23 cellular contexts compared by ENCODE assay signal in the genomic region with DNA sequence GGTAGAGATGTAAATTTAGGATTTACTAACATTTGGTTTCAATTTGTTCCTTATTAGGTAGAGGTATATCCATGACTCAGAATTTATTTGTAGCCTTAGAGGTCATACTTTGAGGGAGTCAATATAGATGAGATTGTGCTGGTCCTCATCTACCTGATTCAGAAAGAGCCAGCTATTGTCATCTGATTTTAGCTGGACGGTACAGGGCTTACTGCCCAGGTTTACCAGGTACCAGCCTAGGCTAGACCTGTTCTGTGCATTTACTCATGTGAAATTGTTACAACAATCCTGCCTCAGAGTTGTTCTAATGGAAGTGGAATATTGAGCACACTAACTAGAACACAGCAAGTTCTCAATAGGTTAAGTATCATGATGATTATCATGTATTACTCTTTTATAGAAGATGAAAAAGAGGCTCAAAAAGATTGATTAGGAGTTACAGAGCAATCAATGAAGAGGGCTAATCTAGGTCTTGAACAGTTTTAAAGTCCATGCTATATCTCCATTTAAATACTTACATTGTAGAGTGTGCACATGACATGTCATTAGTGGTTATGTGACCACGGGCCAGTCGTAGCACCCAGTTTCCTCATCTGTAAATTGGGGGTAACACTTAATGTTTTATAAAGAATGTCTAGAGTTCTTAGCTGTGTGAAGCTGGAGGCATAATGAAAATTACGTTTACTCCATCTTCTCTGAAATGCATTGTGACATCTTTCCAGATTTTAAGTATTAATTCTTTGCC. TPM values are rescaled to one million over a fixed set of nuclear protein-coding genes. Genes with fewer than 3 reads are reported as not detected.
A peak's percentile ranks its signal among the peaks of the same experiment; 100 is the strongest.
DNase-seq lines count a peak whose midpoint lies in the region; ATAC-seq and TF ChIP-seq lines count a peak whose summit lies in the region.
"Had no signal": no experiment of that assay in that cellular context is flagged by ENCODE, and none has a peak within 500 bp of the region (broad histone marks: within the 10 kb centered on the region; RNA-seq: fewer than 3 reads in every experiment).

No MANE protein-coding gene starts in this region.

- 0 out of 2 replicates have a peak, but pooled peaks cover 4% of the 10 kb centered on the region for H3F3A ChIP-seq in GM23338 (replicated peaks; ENCODE audit: low read depth)

- no peak overlapping the region for H3K14ac ChIP-seq in trophoblast cell (ENCODE audit: low read length)

- H3K9me2 ChIP-seq in GM23338 (ENCODE audit: insufficient read depth) = no peaks in the 10 kb centered on the region

- no peak for TF ChIP-seq CTCF in GM23338 (conservative IDR thresholded peaks at IDR 0.05; ENCODE audit: low read depth in 2 of 2)

- peaks cover 5% of the 10 kb centered on the region for H3K27me3 Mint-ChIP-seq in GM23338 (ENCODE audit: insufficient read depth, low read depth, poor library complexity)
- H3K27me3 Mint-ChIP-seq: CD4-positive, alpha-beta memory T cell had no signal

- H3K4me1 ChIP-seq in GM23338 (ENCODE audit: insufficient read depth) (peaks cover 35% of the 10 kb centered on the region), trophoblast cell (ENCODE audit: control insufficient read depth in 1 of 2, insufficient read depth in 2 of 2, low read length in 2 of 2) (peaks cover 0 to 4% of the 10 kb centered on the region in 2 experiments)
- H3K4me1 ChIP-seq: BLaER1 treated with 17β-estradiol and CSF1 and Interleukin-3, amounts not matched to agents 10 nM and 100 nM; Caco-2 had no signal

- no peaks in the 10 kb centered on the region for H3K79me1 ChIP-seq in trophoblast cell (ENCODE audit: low read length)

- no peak overlapping the region for H3K9ac ChIP-seq in trophoblast cell (ENCODE audit: low read length)
- H3K9ac ChIP-seq: BLaER1 treated with 17β-estradiol and CSF1 and Interleukin-3, amounts not matched to agents 10 nM and 100 nM had no signal

- peak overlapping the region; percentile 9; the same call in 1 of the 2 replicates for H3K27ac Mint-ChIP-seq in GM23338

- H3K4me1 Mint-ChIP-seq in GM23338 = peaks cover 44% of the 10 kb centered on the region

- H3K79me2 ChIP-seq in GM23338 (replicated peaks; ENCODE audit: insufficient read depth) = peaks cover 100% of the 10 kb centered on the region
- H3K79me2 ChIP-seq in trophoblast cell (ENCODE audit: control insufficient read depth, insufficient read depth, low read length, poor library complexity) = peaks cover 15% of the 10 kb centered on the region

- no peak overlapping the region for H2BK12ac ChIP-seq in trophoblast cell (ENCODE audit: low read length)

- no peaks in the 10 kb centered on the region for H3K9me3 ChIP-seq in trophoblast cell (ENCODE audit: insufficient read depth, low read depth, low read length)
- H3K9me3 ChIP-seq: Caco-2 had no signal

- H3K4me3 ChIP-seq in GM23338 (no peak overlapping the region), trophoblast cell (ENCODE audit: low read depth, low read length) (no peak overlapping the region)
- H3K4me3 ChIP-seq: BLaER1 treated with 17β-estradiol and CSF1 and Interleukin-3, amounts not matched to agents 10 nM and 100 nM; SK-N-MC had no signal

- H3K4ac ChIP-seq in trophoblast cell (ENCODE audit: low read depth, low read length) = peak overlapping the region; percentile 98

- intact Hi-C loops in head of caudate nucleus (cut with DNase I) = no loop called here

- no peaks in the 10 kb centered on the region for H3K9me3 Mint-ChIP-seq in GM23338

- H2AFZ ChIP-seq in GM23338 = no peak overlapping the region
- H2AFZ ChIP-seq in trophoblast cell (ENCODE audit: insufficient read depth, low read length, poor library complexity) = no peak overlapping the region

- peak; percentile 25; the same call in 2 of the 3 replicates for ATAC-seq in GM23338
- ATAC-seq in SK-N-SH treated with all-trans-retinoic acid at 6 μM for 48 hours = peak; percentile 63
- ATAC-seq in left lobe of liver = peak; percentile 60
- ATAC-seq in HG02973 (IDR thresholded peaks at IDR 0.05; ENCODE audit: unreplicated experiment) = no peak

- no peaks in the 10 kb centered on the region for H3K27me3 ChIP-seq in GM23338 (ENCODE audit: insufficient read depth)
- H3K27me3 ChIP-seq in trophoblast cell (ENCODE audit: insufficient read depth, low read length) = no peaks in the 10 kb centered on the region
- H3K27me3 ChIP-seq: BLaER1 treated with 17β-estradiol and CSF1 and Interleukin-3, amounts not matched to agents 10 nM and 100 nM had no signal

- no peak overlapping the region for H3K23ac ChIP-seq in trophoblast cell (ENCODE audit: low read length)

- peaks cover 84% of the 10 kb centered on the region for H4K20me1 ChIP-seq in GM23338 (replicated peaks; ENCODE audit: insufficient read depth)

- WGBS in trophoblast cell (ENCODE audit: extremely low coverage, insufficient coverage, insufficient read length) = no CpG with 5 or more reads among the region's 4 CpGs

- H3K36me3 Mint-ChIP-seq in GM23338 (ENCODE audit: low read depth) = peaks cover 48% of the 10 kb centered on the region

- peak overlapping the region; percentile 40; the same call in 1 of the 2 replicates for H3K4me2 ChIP-seq in GM23338
- no peak overlapping the region for H3K4me2 ChIP-seq in trophoblast cell (ENCODE audit: low read length)
- H3K4me2 ChIP-seq: BLaER1 treated with 17β-estradiol and CSF1 and Interleukin-3, amounts not matched to agents 10 nM and 100 nM had no signal

- peak overlapping the region; percentile 42 for H3K27ac ChIP-seq in GM23338 (ENCODE audit: low read depth)
- H3K27ac ChIP-seq in trophoblast cell (ENCODE audit: low read depth, low read length) = no peak overlapping the region
- H3K27ac ChIP-seq: BLaER1 treated with 17β-estradiol and CSF1 and Interleukin-3, amounts not matched to agents 10 nM and 100 nM; RWPE1; SK-N-MC had no signal

- DNase-seq in GM23338 (ENCODE audit: low spot score) = no peak
- no peak for DNase-seq in left lobe of liver (ENCODE audit: low spot score)
- DNase-seq in trophoblast cell = no peak
- no peak for DNase-seq in stimulated activated CD4-positive, alpha-beta T cell treated with anti-CD3 and anti-CD28 coated beads, Interleukin-15, amount 100 ng/mL, for 24 hours
- no peak for DNase-seq in head of caudate nucleus
- DNase-seq: ACHN; Caco-2; CD4-positive, alpha-beta memory T cell; GDM1; KG1; NCI-H1092 treated with DMSO at 0.1 percent for 48 hours; NCI-H1436 treated with DMSO at 0.1 percent for 48 hours; NCI-H1930; NCI-H2227 treated with DMSO at 0.1 percent for 48 hours; NCI-H510A treated with DMSO at 0.1 percent for 48 hours; NCI-H748 treated with DMSO at 0.1 percent for 48 hours; NK-92 treated with Interleukin-12 subunit alpha and Interleukin-12 subunit beta, amount 100 ng/mL, for 24 hours; SHP77 treated with DMSO at 0.1 percent for 48 hours had no signal

- no peak overlapping the region for H2BK5ac ChIP-seq in trophoblast cell (ENCODE audit: low read depth, low read length, poor library complexity)

- H2AK5ac ChIP-seq in trophoblast cell (ENCODE audit: low read length) = no peak overlapping the region

- H4K91ac ChIP-seq in trophoblast cell (ENCODE audit: low read depth, low read length) = no peak overlapping the region

- H4K8ac ChIP-seq in trophoblast cell (ENCODE audit: low read depth, low read length) = no peak overlapping the region

- no peak overlapping the region for H2BK120ac ChIP-seq in trophoblast cell (ENCODE audit: insufficient read depth, low read length, poor library complexity)

- H3K36me3 ChIP-seq in GM23338 (ENCODE audit: insufficient read depth) (peaks cover 11% of the 10 kb centered on the region), trophoblast cell (ENCODE audit: control insufficient read depth in 1 of 2, insufficient read depth in 2 of 2, low read length in 2 of 2) (peaks cover 10 to 14% of the 10 kb centered on the region in 2 experiments)

- no peak overlapping the region for H3K18ac ChIP-seq in trophoblast cell (ENCODE audit: low read length)

- no peak overlapping the region for H4K12ac ChIP-seq in trophoblast cell (ENCODE audit: low read depth, low read length)

- H3K4me3 Mint-ChIP-seq in GM23338 = no peak overlapping the region
- H3K4me3 Mint-ChIP-seq: CD4-positive, alpha-beta memory T cell had no signal

TF ChIP-seq in SK-N-SH treated with all-trans-retinoic acid at 6 μM for 48 hours, 23 proteins besides CTCF, POLR2A, EP300 and RAD21:
- TF ChIP-seq OSR1 (CRISPR knock-in tag; IDR thresholded peaks at IDR 0.05) (no peak), ZNF8 (CRISPR knock-in tag; IDR thresholded peaks at IDR 0.05) (peak; percentile 35; the same call in 1 of the 2 replicates), ZFP3 (CRISPR knock-in tag; IDR thresholded peaks at IDR 0.05) (no peak), GLIS3 (CRISPR knock-in tag; IDR thresholded peaks at IDR 0.05) (no peak), RARB (CRISPR knock-in tag; IDR thresholded peaks at IDR 0.05) (no peak)

RNA-seq across cellular contexts. Expression of a gene that starts 42.1 kb away (rescaled TPM):
- 120 and 126 TPM in 2 replicates for total RNA-seq in GM23338 (2014; rRNA removed; shearing (Covaris generic))
- 61.2 and 67.0 TPM in 2 replicates for polyA plus RNA-seq in GM23338 (2016; fragmentation: Nextera tagmentation; extraction: Ambion mirVana)
- total RNA-seq in left lobe of liver = 16.4 TPM
- 111 and 117 TPM in 2 replicates for polyA plus RNA-seq in trophoblast cell (2013)
